ENCODE assay signal across 18 cellular contexts in the genomic region with DNA sequence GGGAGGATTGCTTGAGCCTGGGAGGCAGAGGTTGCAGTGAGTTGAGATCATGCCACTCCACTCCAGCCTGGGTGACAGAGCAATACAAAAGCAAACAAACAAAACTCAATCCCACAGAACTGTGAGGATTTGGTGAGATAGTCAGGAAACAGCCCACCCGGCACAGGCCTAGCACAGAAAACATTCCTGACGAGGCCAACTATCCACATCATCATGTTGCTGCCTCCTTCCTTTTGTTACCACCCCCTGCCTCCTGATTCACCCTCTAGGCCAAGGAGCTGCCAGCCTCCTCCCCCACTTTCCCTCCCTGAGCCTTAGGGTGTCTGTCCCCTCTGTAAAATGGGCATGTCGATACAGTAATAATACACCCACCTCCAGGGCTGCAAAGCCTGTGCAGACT. TPM values are rescaled to one million over a fixed set of nuclear protein-coding genes. Genes with fewer than 3 reads are reported as not detected.
A peak's percentile ranks its signal among the peaks of the same experiment; 100 is the strongest.
DNase-seq lines count a peak whose midpoint lies in the region; ATAC-seq, FAIRE-seq and TF ChIP-seq lines count a peak whose summit lies in the region.
"Had no signal": no experiment of that assay in that cellular context is flagged by ENCODE, and none has a peak within 500 bp of the region (broad histone marks: within the 10 kb centered on the region; RNA-seq: fewer than 3 reads in every experiment).

No MANE protein-coding gene starts in this region.

- peaks cover 2% of the 10 kb centered on the region for H3K4me1 ChIP-seq in endothelial cell of umbilical vein (ENCODE audit: control insufficient read depth, extremely low read depth, insufficient read depth, low read length)
- peaks cover 11% of the 10 kb centered on the region for H3K4me1 ChIP-seq in Karpas-422 (ENCODE audit: low read length)
- H3K4me1 ChIP-seq: pancreas had no signal

- H3K4me3 ChIP-seq in MG63 (no peak overlapping the region), endothelial cell of umbilical vein (replicated peaks in 1 of 3; ENCODE audit: insufficient read depth in 1 of 3, low read depth in 1 of 3, low read length in 3 of 3) (no peak overlapping the region), Karpas-422 (ENCODE audit: low read length) (no peak overlapping the region)
- H3K4me3 ChIP-seq: GM23338, left lung, pancreas, stomach had no signal

- H3K9me2 ChIP-seq in Karpas-422 (replicated peaks; ENCODE audit: insufficient read depth, low read length), result no peaks in the 10 kb centered on the region

- no peak for ATAC-seq in activated CD8-positive, alpha-beta memory T cell treated with anti-CD3 and anti-CD28 coated beads, Interleukin-2, amount 10 ng/mL, durations not matched to agents 7 days and 5 days
- no peak for ATAC-seq in sciatic nerve
- ATAC-seq: GM23338, left lung, pancreas had no signal

- H3K27ac ChIP-seq in endothelial cell of umbilical vein (ENCODE audit: insufficient read depth, low read depth, low read length) (no peak overlapping the region), Karpas-422 (ENCODE audit: low read length) (no peak overlapping the region)
- H3K27ac ChIP-seq: pancreas had no signal

- intact Hi-C loops in endothelial cell of umbilical vein (cut with micrococcal nuclease) (no loop called here), sciatic nerve (cut with DNase I) (no loop called here)

- H3K9me3 ChIP-seq in MG63, result no peaks in the 10 kb centered on the region
- no peaks in the 10 kb centered on the region for H3K9me3 ChIP-seq in endothelial cell of umbilical vein (replicated peaks; ENCODE audit: control insufficient read depth, insufficient read depth, low read length)
- H3K9me3 ChIP-seq in Karpas-422 (ENCODE audit: low read length), result no peaks in the 10 kb centered on the region
- H3K9me3 ChIP-seq: left lung, pancreas, stomach had no signal

- H3K36me3 ChIP-seq in MG63 (no peaks in the 10 kb centered on the region), endothelial cell of umbilical vein (ENCODE audit: control insufficient read depth in 2 of 2, extremely low read depth in 1 of 2, insufficient read depth in 2 of 2, low read length in 2 of 2) (peaks cover 0 to 3% of the 10 kb centered on the region in 2 experiments), Karpas-422 (ENCODE audit: insufficient read depth, low read length) (no peaks in the 10 kb centered on the region)
- H3K36me3 ChIP-seq: pancreas had no signal

- POLR2A ChIA-PET in endothelial cell of umbilical vein (lab: Charles Lee), result interaction anchor here (0.7 kb wide), 1 partner anchor 90 kb away, joined by 5 read pairs; no protein-coding TSS in a partner anchor

- H3K4me2 ChIP-seq in endothelial cell of umbilical vein (ENCODE audit: insufficient read depth, low read length) (no peak overlapping the region), Karpas-422 (ENCODE audit: low read depth, low read length, poor library complexity, severe bottlenecking) (no peak overlapping the region)
- H3K4me2 ChIP-seq: GM23338 had no signal

- FAIRE-seq in endothelial cell of umbilical vein (lab: Jason Lieb, UNC), result peak; percentile 28
- FAIRE-seq: bronchial epithelial cell, pancreas had no signal

- peaks cover 61% of the 10 kb centered on the region for H3K36me3 Mint-ChIP-seq in activated CD8-positive, alpha-beta memory T cell treated with anti-CD3 and anti-CD28 coated beads, Interleukin-2, amount 10 ng/mL, durations not matched to agents 7 days and 5 days
- H3K36me3 Mint-ChIP-seq in progenitor cell of endocrine pancreas (ENCODE audit: insufficient read depth), result no peaks in the 10 kb centered on the region

- H3K79me2 ChIP-seq in endothelial cell of umbilical vein (ENCODE audit: control insufficient read depth, insufficient read depth, low read length) (no peaks in the 10 kb centered on the region), Karpas-422 (ENCODE audit: low read length) (peaks cover 66% of the 10 kb centered on the region)

- no TSS peak for BruUV-seq in endothelial cell of umbilical vein (replicated peaks; lab: Mats Ljungman, UMichigan)

- dilution Hi-C loops in endothelial cell of umbilical vein (cut with MboI; ENCODE audit: extremely low pct_ligation_motif_present, low sequenced_read_pairs), result no loop called here

- peaks cover 2% of the 10 kb centered on the region for H4K20me1 ChIP-seq in endothelial cell of umbilical vein (replicated peaks; ENCODE audit: control insufficient read depth, extremely low read depth, insufficient read depth, low read length)
- H4K20me1 ChIP-seq in Karpas-422 (ENCODE audit: insufficient read depth, low read depth, low read length), result 0 out of 2 replicates have a peak, but pooled peaks cover under 1% of the 10 kb centered on the region

- H2AFZ ChIP-seq in endothelial cell of umbilical vein (ENCODE audit: low read depth, low read length), result no peak overlapping the region
- H2AFZ ChIP-seq in Karpas-422 (ENCODE audit: low read length), result no peak overlapping the region
- H2AFZ ChIP-seq: GM23338 had no signal

- H3K27me3 Mint-ChIP-seq in activated CD8-positive, alpha-beta memory T cell treated with anti-CD3 and anti-CD28 coated beads, Interleukin-2, amount 10 ng/mL, durations not matched to agents 7 days and 5 days, result no peaks in the 10 kb centered on the region
- H3K27me3 Mint-ChIP-seq in progenitor cell of endocrine pancreas, result no peaks in the 10 kb centered on the region

- H3K27ac Mint-ChIP-seq in activated CD8-positive, alpha-beta memory T cell treated with anti-CD3 and anti-CD28 coated beads, Interleukin-2, amount 10 ng/mL, durations not matched to agents 7 days and 5 days, result peak overlapping the region; percentile 13
- no peak overlapping the region for H3K27ac Mint-ChIP-seq in progenitor cell of endocrine pancreas
- H3K27ac Mint-ChIP-seq: GM23338 had no signal

- DNase-seq in activated CD8-positive, alpha-beta memory T cell treated with anti-CD3 and anti-CD28 coated beads, Interleukin-2, amount 10 ng/mL, durations not matched to agents 7 days and 5 days, result no peak
- no peak for DNase-seq in activated CD8-positive, alpha-beta memory T cell treated with anti-CD3 and anti-CD28 coated beads, Interleukin-2, amount 50 U/mL, for 48 hours
- DNase-seq in MG63 (peak; percentile 59), endothelial cell of umbilical vein (ENCODE audit: low read depth, low spot score) (no peak), sciatic nerve (ENCODE audit: low spot score) (peak; percentile 37), Karpas-422 (no peak), DMS53 (lab: John Stamatoyannopoulos, UW) (no peak), progenitor cell of endocrine pancreas (ENCODE audit: low spot score, unreplicated experiment) (no peak)
- DNase-seq: ACHN; activated CD8-positive, alpha-beta memory T cell treated with anti-CD3 and anti-CD28 coated beads for 24 hours; foreskin melanocyte; left lung; NCI-H2107; stomach had no signal

- H3K27me3 ChIP-seq in MG63 (no peaks in the 10 kb centered on the region), endothelial cell of umbilical vein (ENCODE audit: control insufficient read depth in 2 of 2, insufficient read depth in 2 of 2, low read length in 2 of 2) (no peaks in the 10 kb centered on the region), Karpas-422 (ENCODE audit: low read length) (no peaks in the 10 kb centered on the region)
- H3K27me3 ChIP-seq: left lung, pancreas, stomach had no signal

- TF ChIP-seq POLR2A in endothelial cell of umbilical vein (IDR thresholded peaks at IDR 0.05; ENCODE audit: low read depth, low read length), result no peak

- CTCF ChIA-PET in activated CD8-positive, alpha-beta memory T cell treated with anti-CD3 and anti-CD28 coated beads, Interleukin-2, amount 10 ng/mL, durations not matched to agents 7 days and 5 days (lab: Charles Lee), result interaction anchor here (2.2 kb wide), 1 partner anchor 40 kb away, joined by 6 read pairs; the partner anchor contains the start of gene STK10
- CTCF ChIA-PET in endothelial cell of umbilical vein (lab: Charles Lee), result no interaction called here

- H3K9me1 ChIP-seq in endothelial cell of umbilical vein (replicated peaks; ENCODE audit: control insufficient read depth, extremely low read depth, insufficient read depth, low read length), result no peaks in the 10 kb centered on the region

- H3K9me3 Mint-ChIP-seq in activated CD8-positive, alpha-beta memory T cell treated with anti-CD3 and anti-CD28 coated beads, Interleukin-2, amount 10 ng/mL, durations not matched to agents 7 days and 5 days (ENCODE audit: low read depth), result no peaks in the 10 kb centered on the region
- H3K9me3 Mint-ChIP-seq in progenitor cell of endocrine pancreas (ENCODE audit: low read depth), result no peaks in the 10 kb centered on the region
- H3K9me3 Mint-ChIP-seq: GM23338 had no signal

- no peak overlapping the region for H3K4me3 Mint-ChIP-seq in activated CD8-positive, alpha-beta memory T cell treated with anti-CD3 and anti-CD28 coated beads, Interleukin-2, amount 10 ng/mL, durations not matched to agents 7 days and 5 days
- H3K4me3 Mint-ChIP-seq in progenitor cell of endocrine pancreas (ENCODE audit: low read depth), result no peak overlapping the region
- H3K4me3 Mint-ChIP-seq: GM23338 had no signal

- peaks cover 66% of the 10 kb centered on the region for H3K4me1 Mint-ChIP-seq in activated CD8-positive, alpha-beta memory T cell treated with anti-CD3 and anti-CD28 coated beads, Interleukin-2, amount 10 ng/mL, durations not matched to agents 7 days and 5 days
- peaks cover 16% of the 10 kb centered on the region for H3K4me1 Mint-ChIP-seq in progenitor cell of endocrine pancreas (ENCODE audit: low read depth)

- no peak for TF ChIP-seq CTCF in endothelial cell of umbilical vein (IDR thresholded peaks at IDR 0.05; ENCODE audit: extremely low read depth in 1 of 2, insufficient read depth in 1 of 2, low read depth in 1 of 2, low read length in 2 of 2)
- no peak for TF ChIP-seq CTCF in progenitor cell of endocrine pancreas (IDR thresholded peaks at IDR 0.05; ENCODE audit: unreplicated experiment)

- H3K9ac ChIP-seq in endothelial cell of umbilical vein (replicated peaks; ENCODE audit: extremely low read depth, insufficient read depth, low read length), result no peak overlapping the region
- no peak overlapping the region for H3K9ac ChIP-seq in Karpas-422 (ENCODE audit: low read length)

RNA-seq across cellular contexts. Expression of gene STK10, which starts 39.0 kb away (rescaled TPM):
- total RNA-seq in activated CD8-positive, alpha-beta memory T cell treated with anti-CD3 and anti-CD28 coated beads, Interleukin-2, amount 10 ng/mL, durations not matched to agents 7 days and 5 days, result 100 to 1,000 TPM; 223 to 327 TPM
- 8.0 and 8.4 TPM in 2 replicates for total RNA-seq in MG63 (2014; rRNA removed; shearing (Covaris generic); ENCODE audit: low replicate concordance)
- total RNA-seq in endothelial cell of umbilical vein (47.2 and 57.9 TPM in 2 replicates), sciatic nerve (89.4 TPM), progenitor cell of endocrine pancreas (18.1 and 18.3 TPM in 2 replicates)
- 16.9 and 17.9 TPM in 2 replicates for polyA plus RNA-seq in endothelial cell of umbilical vein
- 11.2 and 12.3 TPM in 2 replicates for polyA plus RNA-seq in endothelial cell of umbilical vein (2011; cell fraction: cytosol; rRNA removed)
- polyA plus RNA-seq in endothelial cell of umbilical vein (2011; cell fraction: nucleus; rRNA removed), result 41.5 and 48.7 TPM in 2 replicates
- polyA plus RNA-seq in endothelial cell of umbilical vein (2012), result 19.2 and 19.5 TPM in 2 replicates
- 40.4 and 49.6 TPM in 2 replicates for polyA minus RNA-seq in endothelial cell of umbilical vein
- polyA minus RNA-seq in endothelial cell of umbilical vein (2011; cell fraction: cytosol; rRNA and poly(A)+ RNA removed), result 13.5 TPM
- 42.8 and 54.3 TPM in 2 replicates for polyA minus RNA-seq in endothelial cell of umbilical vein (2011; cell fraction: nucleus; rRNA and poly(A)+ RNA removed)
- 24.9 and 48.2 TPM in 2 replicates for total RNA-seq in Karpas-422 (2014; rRNA removed; shearing (Covaris generic); ENCODE audit: low replicate concordance)

RNA-seq across cellular contexts. Expression of gene EFCAB9, which starts 44.9 kb away (rescaled TPM):
- not detected for total RNA-seq in activated CD8-positive, alpha-beta memory T cell treated with anti-CD3 and anti-CD28 coated beads, Interleukin-2, amount 10 ng/mL, durations not matched to agents 7 days and 5 days
- total RNA-seq in MG63 (2014; rRNA removed; shearing (Covaris generic); ENCODE audit: low replicate concordance), result not detected in 2 replicates
- total RNA-seq in endothelial cell of umbilical vein (not detected in 2 replicates), sciatic nerve (not detected), progenitor cell of endocrine pancreas (not detected in 2 replicates)
- polyA plus RNA-seq in endothelial cell of umbilical vein, result not detected in 2 replicates
- polyA plus RNA-seq in endothelial cell of umbilical vein (2011; cell fraction: cytosol; rRNA removed), result not detected in 2 replicates
- polyA plus RNA-seq in endothelial cell of umbilical vein (2011; cell fraction: nucleus; rRNA removed), result not detected in 2 replicates
- not detected in 2 replicates for polyA plus RNA-seq in endothelial cell of umbilical vein (2012)
- not detected in 2 replicates for polyA minus RNA-seq in endothelial cell of umbilical vein
- polyA minus RNA-seq in endothelial cell of umbilical vein (2011; cell fraction: cytosol; rRNA and poly(A)+ RNA removed), result not detected
- polyA minus RNA-seq in endothelial cell of umbilical vein (2011; cell fraction: nucleus; rRNA and poly(A)+ RNA removed), result not detected in 2 replicates
- total RNA-seq in Karpas-422 (2014; rRNA removed; shearing (Covaris generic); ENCODE audit: low replicate concordance), result not detected in 2 replicates
- total RNA-seq: bronchial epithelial cell; GM23338; left lung; pancreas; stomach; T-helper 1 cell treated with Interleukin-12 subunit alpha and Interleukin-12 subunit beta and Interleukin-4 antibody, amounts not matched to agents 30 ng/mL and 1 ng/mL, for 36 hours had no signal
- polyA plus RNA-seq: GM23338, pancreas, stomach had no signal

Comparison
In these comparisons a context has a peak if more than half of its experiments do, and no peak if none do; other contexts are left out.
1. DNase-seq: peak in MG63 (single experiment) and sciatic nerve (single experiment); none in activated CD8-positive, alpha-beta memory T cell treated with anti-CD3 and anti-CD28 coated beads, Interleukin-2, amount 10 ng/mL, durations not matched to agents 7 days and 5 days (single experiment), activated CD8-positive, alpha-beta memory T cell treated with anti-CD3 and anti-CD28 coated beads, Interleukin-2, amount 50 U/mL, for 48 hours (single experiment), endothelial cell of umbilical vein (single experiment), Karpas-422 (single experiment), DMS53 (single experiment) and progenitor cell of endocrine pancreas (single experiment).